In genomic region chr12:94962680-94963079, GRCh38 we compare ENCODE assay signal across 25 cellular contexts.
"Had no signal": no experiment of that assay in that cellular context is flagged by ENCODE, and none has a peak within 500 bp of the region (broad histone marks: within the 10 kb centered on the region; RNA-seq: fewer than 3 reads in every experiment).

No MANE protein-coding gene starts in this region.

- H3K4me1 ChIP-seq: left lung, lower lobe of right lung, right atrium auricular region, right lobe of liver, stomach, testis, upper lobe of left lung, vagina had no signal

- H3K36me3 ChIP-seq: left lung, lower lobe of right lung, ovary, right atrium auricular region, right lobe of liver, stomach, thyroid gland, transverse colon, upper lobe of left lung, vagina had no signal

- H3K9me3 ChIP-seq: left lung, lower lobe of right lung, ovary, right atrium auricular region, right lobe of liver, stomach, testis, thyroid gland, transverse colon, upper lobe of left lung, vagina had no signal

- DNase-seq: hippocampal formation; kidney glomerular epithelial cell; left cardiac atrium; left lung; lower lobe of right lung; mammary epithelial cell; mesenchymal stem cell; naive B cell; natural killer cell; nephron progenitor cell; ovary; right lobe of liver; stimulated activated CD4-positive, alpha-beta T cell treated with anti-CD3 and anti-CD28 coated beads, Interleukin-12 subunit alpha, Interleukin-12 subunit beta, amount 100 ng/mL, for 4 hours; stimulated activated CD4-positive, alpha-beta T cell treated with anti-CD3 and anti-CD28 coated beads, Interleukin-15, amount 100 ng/mL, for 24 hours; stimulated activated CD4-positive, alpha-beta T cell treated with anti-CD3 and anti-CD28 coated beads, Interleukin-2, amount 100 ng/mL, for 24 hours; stimulated activated CD4-positive, alpha-beta T cell treated with anti-CD3 and anti-CD28 coated beads, Interleukin-4, amount 100 ng/mL, for 1 hour; stimulated activated naive B cell treated with anti-CD40 and anti-IgM and Interleukin-4, amounts not matched to agents 10 μg/mL and 1 μg/mL and 100 μg/mL, for 72 hours; stimulated activated naive CD8-positive, alpha-beta T cell treated with anti-CD3 and anti-CD28 coated beads, Interleukin-15, Interleukin-2, amounts not matched to agents 100 U/mL and 50 U/mL, for 24 hours; stomach; testis; thyroid gland; transverse colon; upper lobe of left lung had no signal

- H3K4me3 ChIP-seq: left lung, lower lobe of right lung, ovary, right atrium auricular region, right lobe of liver, stomach, testis, thyroid gland, transverse colon, upper lobe of left lung, vagina had no signal

- ATAC-seq: left cardiac atrium; left lung; lower lobe of right lung; natural killer cell; right lobe of liver; stimulated activated naive B cell treated with anti-CD40 and anti-IgM and Interleukin-4, amounts not matched to agents 10 μg/mL and 1 μg/mL and 100 μg/mL, for 72 hours; stimulated activated naive CD8-positive, alpha-beta T cell treated with anti-CD3 and anti-CD28 coated beads, Interleukin-15, Interleukin-2, amounts not matched to agents 100 U/mL and 50 U/mL, for 24 hours had no signal
